In the genomic region with DNA sequence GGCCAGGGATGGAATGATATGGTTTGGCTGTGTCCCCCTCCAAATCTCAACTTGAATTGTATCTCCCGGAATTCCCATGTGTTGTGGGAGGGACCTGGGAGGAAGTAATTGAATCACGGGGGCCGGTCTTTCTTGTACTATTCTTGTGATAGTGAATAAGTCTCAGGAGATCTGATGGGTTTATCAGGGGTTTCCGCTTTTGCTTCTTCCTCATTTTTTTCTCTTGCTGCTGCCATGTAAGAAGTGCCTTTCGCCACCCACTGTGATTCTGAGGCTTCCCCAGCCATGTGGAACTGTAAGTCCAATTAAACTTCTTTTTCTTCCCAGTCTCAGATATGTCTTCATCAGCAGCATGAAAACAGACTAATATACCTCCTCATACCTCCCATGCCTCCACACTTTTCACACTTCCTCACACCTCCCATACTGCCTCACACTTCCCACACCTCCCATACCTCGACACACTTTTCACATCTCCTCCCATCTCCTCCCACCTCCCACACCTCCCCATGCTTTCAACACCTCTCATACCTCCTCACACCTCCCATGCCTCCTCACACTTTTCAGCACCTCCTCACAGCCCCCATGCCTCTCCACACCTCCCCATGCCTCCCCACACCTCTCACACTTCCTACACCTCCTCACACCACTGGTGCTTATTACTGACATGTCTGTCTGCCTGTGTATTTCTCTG, we compare ENCODE assay signal across 18 cellular contexts. TPM values are rescaled to one million over a fixed set of nuclear protein-coding genes. Genes with fewer than 3 reads are reported as not detected.
DNase-seq lines count a peak whose midpoint lies in the region; ATAC-seq, FAIRE-seq and TF ChIP-seq lines count a peak whose summit lies in the region.
"Had no signal": no experiment of that assay in that cellular context is flagged by ENCODE, and none has a peak within 500 bp of the region (broad histone marks: within the 10 kb centered on the region; RNA-seq: fewer than 3 reads in every experiment).

No MANE protein-coding gene starts in this region.

- H3K4me1 Mint-ChIP-seq in activated CD4-positive, alpha-beta T cell treated with anti-CD3 and anti-CD28 coated beads for 36 hours = peaks cover 28% of the 10 kb centered on the region
- H3K4me1 Mint-ChIP-seq: nephron had no signal

- no peaks in the 10 kb centered on the region for H3K27me3 Mint-ChIP-seq in activated CD4-positive, alpha-beta T cell treated with anti-CD3 and anti-CD28 coated beads for 36 hours

- ATAC-seq in activated CD4-positive, alpha-beta T cell treated with anti-CD3 and anti-CD28 coated beads for 36 hours = peak; percentile 35
- ATAC-seq in HG03039 (IDR thresholded peaks at IDR 0.05; ENCODE audit: unreplicated experiment) = no peak
- ATAC-seq: body of pancreas, foreskin keratinocyte had no signal

- H3K4me3 ChIP-seq in epithelial cell of proximal tubule (ENCODE audit: low read depth, low read length) (peak overlapping the region; percentile 16), small intestine (ENCODE audit: low read depth in 1 of 2, low read length in 2 of 2) (no peak overlapping the region)
- H3K4me3 ChIP-seq: body of pancreas, HAP-1, sigmoid colon had no signal

- CTCF ChIA-PET in activated CD4-positive, alpha-beta T cell treated with anti-CD3 and anti-CD28 coated beads for 36 hours (lab: Charles Lee) = no interaction called here

- no peak for DNase-seq in activated CD4-positive, alpha-beta T cell treated with anti-CD3 and anti-CD28 coated beads for 36 hours
- DNase-seq in activated CD4-positive, alpha-beta T cell treated with anti-CD3 and anti-CD28 coated beads for 1 hour = no peak
- DNase-seq in KBM-7 = peak; percentile 87
- DNase-seq in epithelial cell of proximal tubule (ENCODE audit: low read depth) = no peak
- DNase-seq in small intestine = no peak
- DNase-seq in posterior vena cava (ENCODE audit: low spot score) = no peak
- DNase-seq in NCI-H748 (lab: John Stamatoyannopoulos, UW; ENCODE audit: unreplicated experiment) = no peak
- DNase-seq: effector CD4-positive, alpha-beta T cell; foreskin keratinocyte; NCI-H2171 treated with DMSO at 0.1 percent for 48 hours; sigmoid colon; SK-N-SH; WERI-Rb-1 had no signal

- no peak for FAIRE-seq in small intestine (lab: Jason Lieb, UNC)
- FAIRE-seq: A204.1 had no signal

- intact Hi-C loops in activated CD4-positive, alpha-beta T cell treated with anti-CD3 and anti-CD28 coated beads for 36 hours (cut with DNase I, micrococcal nuclease) = no loop called here
- intact Hi-C loops in posterior vena cava (cut with DNase I) = no loop called here

- H3K9me3 Mint-ChIP-seq in activated CD4-positive, alpha-beta T cell treated with anti-CD3 and anti-CD28 coated beads for 36 hours (ENCODE audit: low read depth) = peaks cover 21% of the 10 kb centered on the region

- H3K4me1 ChIP-seq in small intestine (ENCODE audit: control insufficient read depth in 2 of 2, insufficient read depth in 1 of 2, low read depth in 1 of 2, low read length in 1 of 2) = peaks cover 0 to 6% of the 10 kb centered on the region in 2 donors
- H3K4me1 ChIP-seq: body of pancreas, foreskin keratinocyte, HAP-1, sigmoid colon had no signal

- H3K36me3 ChIP-seq in small intestine (ENCODE audit: control insufficient read depth in 2 of 2, insufficient read depth in 2 of 2, low read length in 2 of 2) = peaks cover 0 to 4% of the 10 kb centered on the region in 2 donors
- H3K36me3 ChIP-seq: HAP-1, WERI-Rb-1 had no signal

- no peak for TF ChIP-seq CTCF in epithelial cell of proximal tubule (conservative IDR thresholded peaks at IDR 0.05; ENCODE audit: low read depth, low read length)

- H3K4me3 Mint-ChIP-seq in activated CD4-positive, alpha-beta T cell treated with anti-CD3 and anti-CD28 coated beads for 36 hours = no peak overlapping the region
- H3K4me3 Mint-ChIP-seq: nephron had no signal

- WGBS in small intestine, 3 donors = 28 to 57% (median 41%) methylated on average over 6 of the region's 6 CpGs

- H3K27me3 ChIP-seq in small intestine (ENCODE audit: control insufficient read depth in 2 of 2, insufficient read depth in 2 of 2, low read length in 2 of 2) = no peaks in the 10 kb centered on the region
- H3K27me3 ChIP-seq: body of pancreas, foreskin keratinocyte, sigmoid colon had no signal

- H3K9me3 ChIP-seq in small intestine (ENCODE audit: control insufficient read depth, low read depth) = no peaks in the 10 kb centered on the region

- POLR2A ChIA-PET in activated CD4-positive, alpha-beta T cell treated with anti-CD3 and anti-CD28 coated beads for 36 hours (lab: Charles Lee) = no interaction called here

- peak overlapping the region; percentile 27 to 55 for H3K27ac ChIP-seq in small intestine (ENCODE audit: low read depth in 1 of 2, low read length in 1 of 2)
- H3K27ac ChIP-seq: body of pancreas, foreskin keratinocyte, sigmoid colon, WERI-Rb-1 had no signal

- no peak overlapping the region for H3K27ac Mint-ChIP-seq in activated CD4-positive, alpha-beta T cell treated with anti-CD3 and anti-CD28 coated beads for 36 hours

- in situ Hi-C loops in KBM-7 (cut with MboI; ENCODE audit: low pct_unique_long_range_greater_than_20kb, low sequenced_read_pairs) = no loop called here

- H3K36me3 Mint-ChIP-seq in activated CD4-positive, alpha-beta T cell treated with anti-CD3 and anti-CD28 coated beads for 36 hours (ENCODE audit: low read depth) = peaks cover 28% of the 10 kb centered on the region

RNA-seq across cellular contexts. Expression of a gene that starts 21.3 kb away (rescaled TPM):
- total RNA-seq in activated CD4-positive, alpha-beta T cell treated with anti-CD3 and anti-CD28 coated beads for 36 hours = 1 to 10 TPM; 5.0 to 5.6 TPM
- total RNA-seq in epithelial cell of proximal tubule (9.4 and 14.8 TPM in 2 replicates), posterior vena cava (10 to 100 TPM; 13.7 to 15.7 TPM)
- 1 to 10 TPM; 2.0 to 6.0 (median 5.4) TPM for polyA plus RNA-seq in small intestine
